ENCODE assay signal across 26 cellular contexts in genomic region chr14:32277998-32278397, GRCh38.
"Had no signal": no experiment of that assay in that cellular context is flagged by ENCODE, and none has a peak within 500 bp of the region (broad histone marks: within the 10 kb centered on the region; RNA-seq: fewer than 3 reads in every experiment).

No MANE protein-coding gene starts in this region.

- H3K4me3 ChIP-seq: coronary artery, esophagus squamous epithelium, gastrocnemius medialis, heart right ventricle, left lung, lower lobe of right lung, mucosa of descending colon had no signal

- H3K27me3 ChIP-seq: esophagus squamous epithelium, gastrocnemius medialis, heart right ventricle, left lung had no signal

- FAIRE-seq: endometrium, islet of Langerhans, keratinocyte had no signal

- DNase-seq: effector CD8-positive, alpha-beta T cell; effector memory CD8-positive, alpha-beta T cell; endodermal cell; erythroblast; esophagus squamous epithelium; foreskin fibroblast; foreskin melanocyte; gastrocnemius medialis; glutamatergic neuron; head of caudate nucleus; heart right ventricle; hippocampal formation; left cardiac atrium; left lung; left ventricle myocardium superior; lower lobe of right lung; mesenchymal stem cell; mucosa of descending colon; naive B cell; naive thymus-derived CD8-positive, alpha-beta T cell had no signal

- H3K9me3 ChIP-seq: esophagus squamous epithelium, gastrocnemius medialis, lower lobe of right lung had no signal

- H3K4me1 ChIP-seq: gastrocnemius medialis, heart right ventricle, left lung, lower lobe of right lung had no signal

- H3K27ac ChIP-seq: coronary artery, epithelial cell of prostate, esophagus squamous epithelium, gastrocnemius medialis, heart right ventricle, left lung, lower lobe of right lung had no signal

- H3K36me3 ChIP-seq: esophagus squamous epithelium, gastrocnemius medialis, heart right ventricle, left lung, lower lobe of right lung had no signal

- ATAC-seq: effector memory CD8-positive, alpha-beta T cell; esophagus mucosa; gastrocnemius medialis; heart right ventricle; left cardiac atrium; left lung; left ventricle myocardium superior; lower lobe of right lung; mucosa of descending colon; naive thymus-derived CD8-positive, alpha-beta T cell had no signal
